In the genomic region with DNA sequence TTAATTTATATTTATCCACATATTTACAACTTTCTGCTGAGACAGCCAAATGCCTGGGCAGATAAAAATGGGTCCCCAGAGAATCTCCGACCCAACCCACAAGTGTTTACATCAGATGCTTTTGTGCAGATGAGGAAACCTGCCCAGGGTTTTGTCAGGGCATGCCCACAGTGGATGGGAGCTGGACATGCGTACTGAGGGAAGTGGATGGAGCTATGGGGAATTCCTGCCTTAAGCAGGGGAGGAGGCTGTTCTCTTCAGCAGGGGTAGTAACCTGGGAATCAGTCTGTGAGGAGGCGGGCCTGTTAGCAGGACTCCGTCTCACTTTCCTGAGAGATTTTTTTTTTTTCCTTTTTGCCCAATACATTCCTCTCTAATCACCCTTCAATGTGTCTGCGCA, we compare ENCODE assay signal across 1 cellular context.
TF ChIP-seq lines count a peak whose summit lies in the region.

No MANE protein-coding gene starts in this region.

TF ChIP-seq in IMR-90, 13 proteins besides CTCF, POLR2A, EP300 and RAD21 (continued from another document):
- TF ChIP-seq NFE2L2 (IDR thresholded peaks at IDR 0.05; ENCODE audit: low read depth, low read length) = no peak
- no peak for TF ChIP-seq MAFK (IDR thresholded peaks at IDR 0.05; ENCODE audit: low read depth, low read length)
- TF ChIP-seq, protein P1, sequence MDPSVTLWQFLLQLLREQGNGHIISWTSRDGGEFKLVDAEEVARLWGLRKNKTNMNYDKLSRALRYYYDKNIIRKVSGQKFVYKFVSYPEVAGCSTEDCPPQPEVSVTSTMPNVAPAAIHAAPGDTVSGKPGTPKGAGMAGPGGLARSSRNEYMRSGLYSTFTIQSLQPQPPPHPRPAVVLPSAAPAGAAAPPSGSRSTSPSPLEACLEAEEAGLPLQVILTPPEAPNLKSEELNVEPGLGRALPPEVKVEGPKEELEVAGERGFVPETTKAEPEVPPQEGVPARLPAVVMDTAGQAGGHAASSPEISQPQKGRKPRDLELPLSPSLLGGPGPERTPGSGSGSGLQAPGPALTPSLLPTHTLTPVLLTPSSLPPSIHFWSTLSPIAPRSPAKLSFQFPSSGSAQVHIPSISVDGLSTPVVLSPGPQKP (IDR thresholded peaks at IDR 0.05; ENCODE audit: borderline replicate concordance, low read depth, low read length) = no peak
- no peak for TF ChIP-seq MXI1 (IDR thresholded peaks at IDR 0.05; ENCODE audit: borderline replicate concordance, low read depth, low read length)
- no peak for TF ChIP-seq RCOR1 (IDR thresholded peaks at IDR 0.05; ENCODE audit: insufficient replicate concordance, low read length)
- no peak for TF ChIP-seq RFX5 (IDR thresholded peaks at IDR 0.05; ENCODE audit: low read depth, low read length)
- no peak for TF ChIP-seq BHLHE40 (IDR thresholded peaks at IDR 0.05; ENCODE audit: low read depth, low read length)
- TF ChIP-seq FOS (IDR thresholded peaks at IDR 0.05; ENCODE audit: low read depth, low read length) = no peak
- TF ChIP-seq MAZ (IDR thresholded peaks at IDR 0.05; ENCODE audit: borderline replicate concordance, low read depth, low read length) = no peak
- no peak for TF ChIP-seq SMC3 (IDR thresholded peaks at IDR 0.05; ENCODE audit: low read depth, low read length)
